Comparison of ENCODE assay signal across 8 cellular contexts in genomic region chr14:86057018-86057667, GRCh38.
DNase-seq lines count a peak whose midpoint lies in the region; ATAC-seq and TF ChIP-seq lines count a peak whose summit lies in the region.

No MANE protein-coding gene starts in this region.

- 77 to 83% methylated on average over 3 of the region's 3 CpGs for WGBS in body of pancreas, 2 donors

- H3K4me3 ChIP-seq in body of pancreas, result no peak overlapping the region

- DNase-seq in COLO829 (ENCODE audit: low spot score), result peak; percentile 43
- DNase-seq in NCI-H526 treated with DMSO at 0.1 percent for 48 hours (lab: John Stamatoyannopoulos, UW), result peak; percentile 64
- DNase-seq in body of pancreas, result peak in 2 of 4 donors; percentile 10 to 16
- DNase-seq in lung microvascular endothelial cell (ENCODE audit: low read depth in 2 of 2), result peak; percentile 39 to 58
- no peak for DNase-seq in GM19238 (ENCODE audit: insufficient read length, low spot score)

- no peaks in the 10 kb centered on the region for H3K27me3 ChIP-seq in body of pancreas

- no peaks in the 10 kb centered on the region for H3K36me3 ChIP-seq in body of pancreas (replicated peaks in 1 of 2; ENCODE audit: insufficient read depth in 1 of 2, low read depth in 2 of 2)

- no peak overlapping the region for H3K27ac ChIP-seq in body of pancreas

- TF ChIP-seq POLR2A in body of pancreas (IDR thresholded peaks at IDR 0.05), result no peak

- TF ChIP-seq CTCF in body of pancreas (IDR thresholded peaks at IDR 0.05), result peak in 6 of 7 experiments; percentile 40 to 56 (median 50)

- ATAC-seq in GM21529 (IDR thresholded peaks at IDR 0.05; ENCODE audit: unreplicated experiment) (peak; percentile 56), body of pancreas (no peak), GM19035 (IDR thresholded peaks at IDR 0.05; ENCODE audit: unreplicated experiment) (no peak), GM18861 (IDR thresholded peaks at IDR 0.05; ENCODE audit: unreplicated experiment) (no peak)

- no peaks in the 10 kb centered on the region for H3K4me1 ChIP-seq in body of pancreas

- intact Hi-C loops in body of pancreas (cut with DNase I), result no loop called here

- H3K9me3 ChIP-seq in body of pancreas, result no peaks in the 10 kb centered on the region
